Comparison of ENCODE assay signal across 8 cellular contexts in genomic region chr7:155198901-155199845, GRCh38.
DNase-seq lines count a peak whose midpoint lies in the region; ATAC-seq and TF ChIP-seq lines count a peak whose summit lies in the region.

No MANE protein-coding gene starts in this region.

- POLR2A ChIA-PET in PC-3 (lab: Charles Lee; ENCODE audit: unreplicated experiment): interaction anchor here (0.6 kb wide), 1 partner anchor 98 kb away, joined by 9 read pairs; the partner anchor contains the start of gene INSIG1

- H3K9ac ChIP-seq in PC-3 (ENCODE audit: low read length) (peak overlapping the region; percentile 14; the same call in 1 of the 2 replicates), endodermal cell (ENCODE audit: extremely low read depth, low read length, poor library complexity, severe bottlenecking) (no peak overlapping the region)

- peaks cover 3% of the 10 kb centered on the region for H3K27me3 Mint-ChIP-seq in endodermal cell (ENCODE audit: insufficient read depth)

- DNase-seq in AG10803 (ENCODE audit: low read depth): peak; percentile 62
- DNase-seq in PC-3: no peak
- DNase-seq in fibroblast of pulmonary artery (ENCODE audit: low read depth): peak; percentile 56
- DNase-seq in endodermal cell: no peak
- no peak for DNase-seq in NCI-H2107 (lab: John Stamatoyannopoulos, UW)
- DNase-seq in 8988T: no peak
- DNase-seq in testis: no peak

- H3K4me1 ChIP-seq in PC-3 (ENCODE audit: insufficient read depth, low read length) (peaks cover 8% of the 10 kb centered on the region; the same call in 1 of the 2 replicates), endodermal cell (ENCODE audit: control insufficient read depth, insufficient read depth, low read length) (no peaks in the 10 kb centered on the region), testis (no peaks in the 10 kb centered on the region)

- TF ChIP-seq CTCF in AG10803 (conservative IDR thresholded peaks at IDR 0.05; ENCODE audit: low read length) (no peak), PC-3 (conservative IDR thresholded peaks at IDR 0.05; ENCODE audit: low read depth, low read length) (no peak), fibroblast of pulmonary artery (IDR thresholded peaks at IDR 0.05; ENCODE audit: low read length, missing control alignments) (no peak), endodermal cell (conservative IDR thresholded peaks at IDR 0.05) (no peak), testis (IDR thresholded peaks at IDR 0.05) (no peak)

- no peak overlapping the region for H3K4me3 Mint-ChIP-seq in endodermal cell

- H2AFZ ChIP-seq in PC-3 (ENCODE audit: low read length): no peak overlapping the region

- H3K36me3 ChIP-seq in PC-3 (ENCODE audit: low read depth, low read length) (no peaks in the 10 kb centered on the region), endodermal cell (ENCODE audit: control insufficient read depth, insufficient read depth, low read length) (no peaks in the 10 kb centered on the region), testis (ENCODE audit: low read depth, missing control alignments) (no peaks in the 10 kb centered on the region)

- WGBS in endodermal cell (ENCODE audit: insufficient coverage in 1 of 2, insufficient read length in 1 of 2), 2 experiments: 87% methylated on average over 11 to 13 of the region's 13 CpGs
- WGBS in testis, 2 donors: 63 to 73% methylated on average over 12 to 13 of the region's 13 CpGs

- TF ChIP-seq POLR2A in testis (IDR thresholded peaks at IDR 0.05): no peak

- no peaks in the 10 kb centered on the region for H3K27me3 ChIP-seq in PC-3 (ENCODE audit: low read length)
- H3K27me3 ChIP-seq in endodermal cell (ENCODE audit: control insufficient read depth, insufficient read depth, low read length, poor library complexity, severe bottlenecking): no peaks in the 10 kb centered on the region
- H3K27me3 ChIP-seq in testis: no peaks in the 10 kb centered on the region

- no peaks in the 10 kb centered on the region for H3K79me2 ChIP-seq in PC-3 (ENCODE audit: low read length)

- BruUV-seq in PC-3 (replicated peaks; lab: Mats Ljungman, UMichigan): no TSS peak

- CTCF ChIA-PET in PC-3 (lab: Charles Lee): no interaction called here

- H3K9me3 ChIP-seq in PC-3 (ENCODE audit: low read length) (0 out of 2 replicates have a peak, but pooled peaks cover 4% of the 10 kb centered on the region), endodermal cell (ENCODE audit: control insufficient read depth, low read length) (no peaks in the 10 kb centered on the region), testis (no peaks in the 10 kb centered on the region)

- H3K4me1 Mint-ChIP-seq in endodermal cell: peaks cover 4% of the 10 kb centered on the region

- peak overlapping the region; percentile 33; the same call in 1 of the 2 replicates for H3K27ac ChIP-seq in PC-3 (ENCODE audit: low read length)
- H3K27ac ChIP-seq in endodermal cell (ENCODE audit: low read depth, low read length): no peak overlapping the region
- H3K27ac ChIP-seq in testis: no peak overlapping the region

- no peak overlapping the region for H3K4me3 ChIP-seq in AG10803 (ENCODE audit: low read length)
- H3K4me3 ChIP-seq in PC-3 (ENCODE audit: low read length): no peak overlapping the region
- no peak overlapping the region for H3K4me3 ChIP-seq in fibroblast of pulmonary artery (replicated peaks; ENCODE audit: low read depth, low read length)
- H3K4me3 ChIP-seq in endodermal cell (ENCODE audit: low read length): no peak overlapping the region
- H3K4me3 ChIP-seq in testis: no peak overlapping the region

- H3K36me3 Mint-ChIP-seq in endodermal cell (ENCODE audit: low read depth): no peaks in the 10 kb centered on the region

- no peak overlapping the region for H3K4me2 ChIP-seq in PC-3 (ENCODE audit: low read length)

- H4K20me1 ChIP-seq in PC-3 (ENCODE audit: low read length): no peaks in the 10 kb centered on the region

- intact Hi-C loops in PC-3 (cut with micrococcal nuclease): no loop called here
- intact Hi-C loops in testis (cut with DNase I; ENCODE audit: low total_unique reads): no loop called here

- H3K9me3 Mint-ChIP-seq in endodermal cell: no peaks in the 10 kb centered on the region

- peak; percentile 58 for ATAC-seq in GM21381 (IDR thresholded peaks at IDR 0.05; ENCODE audit: unreplicated experiment)
- no peak; the same call in 1 of the 2 replicates for ATAC-seq in PC-3

- H3K27ac Mint-ChIP-seq in endodermal cell: no peak overlapping the region

- no peaks in the 10 kb centered on the region for H3K9me2 ChIP-seq in PC-3 (replicated peaks; ENCODE audit: low read length)

- H3F3A ChIP-seq in PC-3 (ENCODE audit: low read length, unreplicated experiment): no peaks in the 10 kb centered on the region

Comparison
In these comparisons a context has a peak if more than half of its experiments do, and no peak if none do; other contexts are left out.
1. DNase-seq: peak in AG10803 (single experiment) and fibroblast of pulmonary artery (single experiment); none in PC-3 (single experiment), endodermal cell (single experiment), NCI-H2107 (single experiment), 8988T (single experiment) and testis (single experiment).